8 cellular contexts compared by ENCODE assay signal in genomic region chr1:118077331-118078055, GRCh38.
DNase-seq lines count a peak whose midpoint lies in the region; ATAC-seq and TF ChIP-seq lines count a peak whose summit lies in the region.

No MANE protein-coding gene starts in this region.

- H3K36me3 Mint-ChIP-seq in Caco-2 (ENCODE audit: insufficient read depth, unreplicated experiment) (no peaks in the 10 kb centered on the region), WTC11 (no peaks in the 10 kb centered on the region)

- CTCF ChIA-PET in Caco-2 (lab: Charles Lee) (no interaction called here), WTC11 (lab: Charles Lee) (interaction anchor here (0.6 to 1.6 kb wide), 12 partner anchors 9 to 1199 kb away, joined by 3 to 6 read pairs (median 4); no protein-coding TSS in a partner anchor)

- H3K9me3 Mint-ChIP-seq in Caco-2 (ENCODE audit: unreplicated experiment) (no peaks in the 10 kb centered on the region), WTC11 (no peaks in the 10 kb centered on the region)

- H3K27ac ChIP-seq in left lung, result no peak overlapping the region

- peak; percentile 27 to 32 for TF ChIP-seq CTCF in Caco-2 (IDR thresholded peaks at IDR 0.05; ENCODE audit: insufficient read depth in 1 of 2, low read depth in 1 of 2, low read length in 1 of 2, severe bottlenecking in 1 of 2, unreplicated experiment in 1 of 2)
- TF ChIP-seq CTCF in WTC11 (IDR thresholded peaks at IDR 0.05), result no peak
- TF ChIP-seq CTCF in left lung (IDR thresholded peaks at IDR 0.05), result peak; percentile 24 to 27

- H3K4me3 Mint-ChIP-seq in Caco-2 (ENCODE audit: unreplicated experiment), result no peak overlapping the region
- peak overlapping the region; percentile 14 for H3K4me3 Mint-ChIP-seq in WTC11

- H3K36me3 ChIP-seq in Caco-2 (ENCODE audit: control insufficient read depth, insufficient read depth, low read length) (no peaks in the 10 kb centered on the region), left lung (no peaks in the 10 kb centered on the region)

- H3K4me1 ChIP-seq in Caco-2, result no peaks in the 10 kb centered on the region
- H3K4me1 ChIP-seq in left lung, result no peaks in the 10 kb centered on the region

- H3K4me1 Mint-ChIP-seq in Caco-2 (ENCODE audit: low read depth, unreplicated experiment) (peaks cover 9% of the 10 kb centered on the region), WTC11 (peaks cover 48% of the 10 kb centered on the region)

- H3K4me3 ChIP-seq in Caco-2 (ENCODE audit: low read depth, low read length) (no peak overlapping the region), left lung (no peak overlapping the region)

- no TSS peak for BruUV-seq in Caco-2 (replicated peaks; lab: Mats Ljungman, UMichigan)

- H3K9me3 ChIP-seq in Caco-2 (no peaks in the 10 kb centered on the region), left lung (peaks cover 0 to 2% of the 10 kb centered on the region in 2 donors)

- POLR2A ChIA-PET in Caco-2 (lab: Charles Lee), result no interaction called here
- POLR2A ChIA-PET in WTC11 (lab: Charles Lee), result no interaction called here

- H3K27me3 Mint-ChIP-seq in Caco-2 (ENCODE audit: insufficient read depth, unreplicated experiment), result peaks cover 4% of the 10 kb centered on the region
- H3K27me3 Mint-ChIP-seq in WTC11 (ENCODE audit: low read depth), result no peaks in the 10 kb centered on the region

- H3K27me3 ChIP-seq in Caco-2 (replicated peaks; ENCODE audit: control insufficient read depth, insufficient read depth, low read length), result no peaks in the 10 kb centered on the region
- H3K27me3 ChIP-seq in left lung, result no peaks in the 10 kb centered on the region

- intact Hi-C loops in Caco-2 (cut with micrococcal nuclease; ENCODE audit: unreplicated experiment) (loop anchor here (1.0 kb wide), 1 partner anchor 74 kb away; no protein-coding TSS in a partner anchor), left lung (cut with DNase I) (no loop called here), sciatic nerve (cut with DNase I) (no loop called here)

- DNase-seq in Caco-2, result peak in 1 of 2 experiments; percentile 20
- DNase-seq in Kasumi-1 (lab: John Stamatoyannopoulos, UW), result peak; percentile 28 to 55
- no peak for DNase-seq in WTC11 (ENCODE audit: low spot score)
- DNase-seq in left lung, result no peak
- no peak for DNase-seq in COLO829 (ENCODE audit: low spot score)
- no peak for DNase-seq in sciatic nerve (ENCODE audit: low spot score)

- ATAC-seq in WTC11 (peak; percentile 88), left lung (peak; percentile 58), GM19397 (IDR thresholded peaks at IDR 0.05; ENCODE audit: unreplicated experiment) (no peak), sciatic nerve (no peak), GM19351 (IDR thresholded peaks at IDR 0.05; ENCODE audit: unreplicated experiment) (no peak)

- no peak overlapping the region for H3K27ac Mint-ChIP-seq in Caco-2 (ENCODE audit: unreplicated experiment)
- H3K27ac Mint-ChIP-seq in WTC11, result peak overlapping the region; percentile 92

TF ChIP-seq in WTC11, 78 proteins besides CTCF, POLR2A, EP300 and RAD21:
- TF ChIP-seq ATF2 (CRISPR knock-in tag; IDR thresholded peaks at IDR 0.05; ENCODE audit: borderline replicate concordance, low read depth) (no peak), NFE2L1 (CRISPR knock-in tag; IDR thresholded peaks at IDR 0.05) (no peak), MXD4 (CRISPR knock-in tag; IDR thresholded peaks at IDR 0.05; ENCODE audit: borderline replicate concordance) (no peak), IRF2 (CRISPR knock-in tag; IDR thresholded peaks at IDR 0.05; ENCODE audit: borderline replicate concordance, low read depth) (no peak), ESRRA (CRISPR knock-in tag; IDR thresholded peaks at IDR 0.05; ENCODE audit: borderline replicate concordance) (no peak), E2F1 (CRISPR knock-in tag; IDR thresholded peaks at IDR 0.05) (no peak), ZNF138 (CRISPR knock-in tag; conservative IDR thresholded peaks at IDR 0.05) (no peak), ELF4 (CRISPR knock-in tag; IDR thresholded peaks at IDR 0.05; ENCODE audit: low read depth) (no peak), CDX4 (CRISPR knock-in tag; IDR thresholded peaks at IDR 0.05; ENCODE audit: borderline replicate concordance) (no peak), STAT6 (CRISPR knock-in tag; conservative IDR thresholded peaks at IDR 0.05; ENCODE audit: low read depth) (no peak), USF2 (CRISPR knock-in tag; IDR thresholded peaks at IDR 0.05) (no peak), MYBL2 (CRISPR knock-in tag; IDR thresholded peaks at IDR 0.05) (no peak), KAT7 (CRISPR knock-in tag; IDR thresholded peaks at IDR 0.05; ENCODE audit: borderline replicate concordance) (no peak), ATF1 (CRISPR knock-in tag; IDR thresholded peaks at IDR 0.05) (no peak), ZNF671 (CRISPR knock-in tag; IDR thresholded peaks at IDR 0.05) (no peak), ZNF232 (CRISPR knock-in tag; IDR thresholded peaks at IDR 0.05) (no peak)

Comparison
In these comparisons a context has a peak if more than half of its experiments do, and no peak if none do; other contexts are left out.
1. DNase-seq: peak in Kasumi-1 (2 of 2); none in WTC11 (single experiment), left lung (0 of 2), COLO829 (single experiment) and sciatic nerve (single experiment).
2. ATAC-seq: peak in WTC11 (single experiment) and left lung (single experiment); none in GM19397 (single experiment), sciatic nerve (single experiment) and GM19351 (single experiment).